Comparison of ENCODE assay signal across 24 cellular contexts in the genomic region with DNA sequence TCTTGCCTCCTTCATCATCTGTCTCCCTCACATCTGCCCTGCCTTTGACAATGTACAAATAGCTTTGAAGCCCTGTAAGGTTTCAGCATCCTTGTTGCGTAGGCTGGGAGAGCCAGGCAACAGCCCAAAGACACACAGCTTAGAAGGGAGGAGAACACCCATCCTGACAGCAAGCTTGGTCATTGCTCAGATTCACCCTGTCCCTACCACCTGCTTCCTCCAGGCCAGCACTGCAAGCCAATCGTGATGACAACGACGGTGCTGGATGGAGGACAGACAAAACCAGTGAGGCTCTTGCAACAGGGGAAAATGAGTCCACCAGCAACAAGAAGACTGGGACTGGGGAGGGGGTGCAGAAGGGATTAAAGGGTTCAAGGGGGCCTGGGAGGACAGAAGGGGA. TPM values are rescaled to one million over a fixed set of nuclear protein-coding genes. Genes with fewer than 3 reads are reported as not detected.
DNase-seq lines count a peak whose midpoint lies in the region; ATAC-seq, FAIRE-seq and TF ChIP-seq lines count a peak whose summit lies in the region.
"Had no signal": no experiment of that assay in that cellular context is flagged by ENCODE, and none has a peak within 500 bp of the region (broad histone marks: within the 10 kb centered on the region; RNA-seq: fewer than 3 reads in every experiment).

No MANE protein-coding gene starts in this region.

- no peaks in the 10 kb centered on the region for H3K27me3 ChIP-seq in naive thymus-derived CD4-positive, alpha-beta T cell (ENCODE audit: control insufficient read depth in 2 of 2, insufficient read depth in 2 of 2, low read length in 2 of 2)
- H3K27me3 ChIP-seq: BLaER1 treated with 17β-estradiol and CSF1 and Interleukin-3, amounts not matched to agents 10 nM and 100 nM; body of pancreas; right atrium auricular region had no signal

- no peaks in the 10 kb centered on the region for H3K9me3 Mint-ChIP-seq in activated T-helper 17 cell treated with anti-CD3 and anti-CD28 coated beads, Interleukin-2, amount 50 U/mL, for 72 hours
- H3K9me3 Mint-ChIP-seq in naive thymus-derived CD4-positive, alpha-beta T cell: no peaks in the 10 kb centered on the region
- H3K9me3 Mint-ChIP-seq in Calu3 (ENCODE audit: low read depth, unreplicated experiment): no peaks in the 10 kb centered on the region
- H3K9me3 Mint-ChIP-seq: GM23338 had no signal

- CTCF ChIA-PET in naive thymus-derived CD4-positive, alpha-beta T cell (lab: Charles Lee): interaction anchor here (0.7 to 3.8 kb wide), 3 partner anchors 11 to 50 kb away, joined by 3 to 29 read pairs (median 3); no protein-coding TSS in a partner anchor
- CTCF ChIA-PET in Calu3 (lab: Charles Lee): no interaction called here

- peak overlapping the region; percentile 80 for H3K4me3 Mint-ChIP-seq in activated T-helper 17 cell treated with anti-CD3 and anti-CD28 coated beads, Interleukin-2, amount 50 U/mL, for 72 hours
- H3K4me3 Mint-ChIP-seq in naive thymus-derived CD4-positive, alpha-beta T cell: peak overlapping the region in 8 of 10 donors; percentile 2 to 84 (median 48)
- no peak overlapping the region for H3K4me3 Mint-ChIP-seq in Calu3 (ENCODE audit: low read depth, unreplicated experiment)
- H3K4me3 Mint-ChIP-seq: GM23338 had no signal

- TF ChIP-seq POLR2A in GM12891 (IDR thresholded peaks at IDR 0.05; ENCODE audit: low read depth, low read length): no peak

- peaks cover 65% of the 10 kb centered on the region for H3K4me1 Mint-ChIP-seq in activated T-helper 17 cell treated with anti-CD3 and anti-CD28 coated beads, Interleukin-2, amount 50 U/mL, for 72 hours
- H3K4me1 Mint-ChIP-seq in naive thymus-derived CD4-positive, alpha-beta T cell: peaks cover 67 to 99% (median 91%) of the 10 kb centered on the region in 7 donors
- no peaks in the 10 kb centered on the region for H3K4me1 Mint-ChIP-seq in Calu3 (ENCODE audit: low read depth, unreplicated experiment)

- no TSS peak for BruUV-seq in Calu3 (replicated peaks; lab: Mats Ljungman, UMichigan)

- no peaks in the 10 kb centered on the region for H3K27me3 Mint-ChIP-seq in activated T-helper 17 cell treated with anti-CD3 and anti-CD28 coated beads, Interleukin-2, amount 50 U/mL, for 72 hours
- peaks cover 0 to 4% (median 0%) of the 10 kb centered on the region in 5 donors for H3K27me3 Mint-ChIP-seq in naive thymus-derived CD4-positive, alpha-beta T cell
- H3K27me3 Mint-ChIP-seq in Calu3 (ENCODE audit: unreplicated experiment): peaks cover 22% of the 10 kb centered on the region

- peaks cover 37 to 83% of the 10 kb centered on the region in 2 donors for H3K4me1 ChIP-seq in naive thymus-derived CD4-positive, alpha-beta T cell (ENCODE audit: control insufficient read depth in 2 of 2, insufficient read depth in 2 of 2, low read length in 2 of 2)
- H3K4me1 ChIP-seq: A549, body of pancreas, right atrium auricular region had no signal

- no peaks in the 10 kb centered on the region for H3K9me3 ChIP-seq in naive thymus-derived CD4-positive, alpha-beta T cell (ENCODE audit: control insufficient read depth in 2 of 3, low read length in 3 of 3)
- H3K9me3 ChIP-seq: A549; BLaER1 treated with 17β-estradiol and CSF1 and Interleukin-3, amounts not matched to agents 10 nM and 100 nM; body of pancreas; left lung; mucosa of descending colon; right atrium auricular region had no signal

- peak; percentile 84 for FAIRE-seq in GM12891 (lab: Jason Lieb, UNC)
- FAIRE-seq: A549, endometrium, K562 had no signal

- H3K4me3 ChIP-seq in naive thymus-derived CD4-positive, alpha-beta T cell (ENCODE audit: low read length): no peak overlapping the region
- H3K4me3 ChIP-seq: A549; BLaER1 treated with 17β-estradiol and CSF1 and Interleukin-3, amounts not matched to agents 10 nM and 100 nM; body of pancreas; GM23338; K562; left lung; mucosa of descending colon; right atrium auricular region had no signal

- peak overlapping the region; percentile 95 for H3K27ac Mint-ChIP-seq in activated T-helper 17 cell treated with anti-CD3 and anti-CD28 coated beads, Interleukin-2, amount 50 U/mL, for 72 hours
- H3K27ac Mint-ChIP-seq in naive thymus-derived CD4-positive, alpha-beta T cell: peak overlapping the region; percentile 92 to 97 (median 97)
- no peak overlapping the region for H3K27ac Mint-ChIP-seq in Calu3 (ENCODE audit: unreplicated experiment)
- H3K27ac Mint-ChIP-seq: GM23338 had no signal

- DNase-seq in activated CD4-positive, alpha-beta T cell treated with anti-CD3 and anti-CD28 coated beads, Interleukin-2, amount 50 U/mL, for 48 hours: peak; percentile 2 to 6
- no peak for DNase-seq in activated CD4-positive, alpha-beta T cell treated with anti-CD3 and anti-CD28 coated beads for 1 hour
- DNase-seq in GM12891 (ENCODE audit: insufficient read length, low spot score) (no peak), COLO829 (ENCODE audit: low spot score) (no peak), Calu3 (no peak)
- no peak for DNase-seq in naive thymus-derived CD4-positive, alpha-beta T cell
- DNase-seq: activated CD4-positive, alpha-beta T cell treated with anti-CD3 and anti-CD28 coated beads, Interleukin-2, amount 50 U/mL, for 4 hours; body of pancreas; left lung; mucosa of descending colon; NCI-H1694; NCI-H2227 treated with DMSO at 0.1 percent for 48 hours; NCI-H82 had no signal

- peak overlapping the region; percentile 41 for H3K27ac ChIP-seq in naive thymus-derived CD4-positive, alpha-beta T cell (ENCODE audit: low read depth, low read length)
- H3K27ac ChIP-seq: A549, body of pancreas, left lung, right atrium auricular region had no signal

- POLR2A ChIA-PET in naive thymus-derived CD4-positive, alpha-beta T cell (lab: Charles Lee): interaction anchor here (0.5 to 19.7 kb wide), 14 partner anchors 11 to 119 kb away, joined by 3 to 222 read pairs (median 4); a partner anchor contains a TSS

- H3K36me3 Mint-ChIP-seq in activated T-helper 17 cell treated with anti-CD3 and anti-CD28 coated beads, Interleukin-2, amount 50 U/mL, for 72 hours (ENCODE audit: low read depth): peaks cover 98% of the 10 kb centered on the region
- peaks cover 0 to 43% (median 0%) of the 10 kb centered on the region in 5 donors for H3K36me3 Mint-ChIP-seq in naive thymus-derived CD4-positive, alpha-beta T cell
- H3K36me3 Mint-ChIP-seq in Calu3 (ENCODE audit: insufficient read depth, unreplicated experiment): no peaks in the 10 kb centered on the region

- TF ChIP-seq CTCF in Calu3 (IDR thresholded peaks at IDR 0.05; ENCODE audit: unreplicated experiment): no peak

- H3K36me3 ChIP-seq in naive thymus-derived CD4-positive, alpha-beta T cell (ENCODE audit: control insufficient read depth in 2 of 3, insufficient read depth in 3 of 3, low read length in 3 of 3): no peaks in the 10 kb centered on the region
- H3K36me3 ChIP-seq: BLaER1 treated with 17β-estradiol and CSF1 and Interleukin-3, amounts not matched to agents 10 nM and 100 nM; left lung; right atrium auricular region had no signal

- ATAC-seq in activated T-helper 17 cell treated with anti-CD3 and anti-CD28 coated beads, Interleukin-2, amount 50 U/mL, for 72 hours (replicated peaks): no peak
- ATAC-seq in naive thymus-derived CD4-positive, alpha-beta T cell: no peak
- ATAC-seq in GM18511 (IDR thresholded peaks at IDR 0.05; ENCODE audit: unreplicated experiment): no peak
- ATAC-seq: A549, body of pancreas, GM23338, K562, left lung, mucosa of descending colon, SK-N-SH treated with all-trans-retinoic acid at 6 μM for 48 hours had no signal

- intact Hi-C loops in naive thymus-derived CD4-positive, alpha-beta T cell (cut with micrococcal nuclease): no loop called here
- intact Hi-C loops in Calu3 (cut with micrococcal nuclease; ENCODE audit: unreplicated experiment): no loop called here

TF ChIP-seq in GM12891, 5 proteins besides CTCF, POLR2A, EP300 and RAD21:
- TF ChIP-seq POLR2AphosphoS5 (IDR thresholded peaks at IDR 0.05; ENCODE audit: low read depth, low read length) (no peak), TAF1 (IDR thresholded peaks at IDR 0.05; ENCODE audit: low read depth, low read length) (no peak), POU2F2 (IDR thresholded peaks at IDR 0.05; ENCODE audit: low read depth, low read length) (no peak), PAX5 (IDR thresholded peaks at IDR 0.05; ENCODE audit: insufficient read depth, low read length, severe bottlenecking) (no peak), SPI1 (IDR thresholded peaks at IDR 0.05; ENCODE audit: low read depth, low read length) (no peak)

RNA-seq across cellular contexts. Expression of a gene that starts 32.9 kb away (rescaled TPM):
- 0.21 TPM for polyA plus RNA-seq in GM12891 (2012; ENCODE audit: low read depth, missing spikeins)
- 100 to 1,000 TPM; 231 to 476 TPM for total RNA-seq in activated T-helper 17 cell treated with anti-CD3 and anti-CD28 coated beads, Interleukin-2, amount 50 U/mL, for 72 hours
- 100 to 1,000 TPM; 180 to 399 (median 224) TPM for total RNA-seq in naive thymus-derived CD4-positive, alpha-beta T cell
- polyA plus RNA-seq in naive thymus-derived CD4-positive, alpha-beta T cell: 100 to 1,000 TPM; 217 to 371 TPM
- not detected in 2 replicates for total RNA-seq in Calu3 (2022)
- total RNA-seq: GM23338, osteoblast, temporal lobe had no signal
- polyA plus RNA-seq: A549, GM23338, K562 had no signal

Comparison
In these comparisons a context has a peak if more than half of its experiments do, and no peak if none do; other contexts are left out.
1. DNase-seq: peak in activated CD4-positive, alpha-beta T cell treated with anti-CD3 and anti-CD28 coated beads, Interleukin-2, amount 50 U/mL, for 48 hours (2 of 2); none in activated CD4-positive, alpha-beta T cell treated with anti-CD3 and anti-CD28 coated beads for 1 hour (single experiment), GM12891 (single experiment), naive thymus-derived CD4-positive, alpha-beta T cell (0 of 9), COLO829 (single experiment) and Calu3 (single experiment).
2. RNA of a gene that starts 32.9 kb away (total RNA-seq): 231 to 476 TPM in activated T-helper 17 cell treated with anti-CD3 and anti-CD28 coated beads, Interleukin-2, amount 50 U/mL, for 72 hours and 180 to 399 TPM in naive thymus-derived CD4-positive, alpha-beta T cell; not detected in Calu3; every median in the first group is over 100 times any median in the second.